ENCODE assay signal across 32 cellular contexts in the genomic region with DNA sequence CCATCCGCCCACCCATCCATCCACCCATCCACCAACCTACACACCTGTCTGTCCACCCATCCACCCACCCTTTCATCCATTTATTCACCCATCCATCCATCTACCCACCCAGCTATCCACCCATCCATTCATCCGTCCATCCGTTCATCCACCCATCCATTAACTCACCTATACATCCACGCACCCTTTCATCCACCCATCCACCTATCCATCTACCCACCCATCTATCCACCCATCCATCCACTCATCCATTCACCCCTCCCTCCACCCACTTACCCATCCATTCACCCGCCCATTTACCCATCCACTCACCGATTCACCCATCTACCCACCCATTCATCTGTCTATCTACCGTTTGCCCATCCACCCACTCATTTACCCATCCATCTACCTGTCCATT. TPM values are rescaled to one million over a fixed set of nuclear protein-coding genes. Genes with fewer than 3 reads are reported as not detected.
"Had no signal": no experiment of that assay in that cellular context is flagged by ENCODE, and none has a peak within 500 bp of the region (broad histone marks: within the 10 kb centered on the region; RNA-seq: fewer than 3 reads in every experiment).

No MANE protein-coding gene starts in this region.

- H3K27ac ChIP-seq: brain microvascular endothelial cell, KMS-11, Peyer's patch, SJSA1 had no signal

- H3K36me3 Mint-ChIP-seq: activated naive CD4-positive, alpha-beta T cell treated with anti-CD3 and anti-CD28 coated beads, Interleukin-2, amount 10 ng/mL, durations not matched to agents 7 days and 5 days had no signal

- H3K27ac Mint-ChIP-seq: activated CD4-positive, alpha-beta memory T cell treated with anti-CD3 and anti-CD28 coated beads for 36 hours; activated naive CD4-positive, alpha-beta T cell treated with anti-CD3 and anti-CD28 coated beads, Interleukin-2, amount 10 ng/mL, durations not matched to agents 7 days and 5 days; activated naive CD8-positive, alpha-beta T cell treated with anti-CD3 and anti-CD28 coated beads for 36 hours; T-helper 1 cell treated with Interleukin-12 subunit alpha and Interleukin-12 subunit beta and Interleukin-4 antibody, amounts not matched to agents 30 μg/mL and 1 μg/mL, for 36 hours; T-helper 2 cell treated with Interferon-gamma antibody and Interleukin-4, amounts not matched to agents 5 μg/mL and 100 μg/mL, for 36 hours had no signal

- H3K9me3 Mint-ChIP-seq: activated CD4-positive, alpha-beta memory T cell treated with anti-CD3 and anti-CD28 coated beads for 36 hours; activated naive CD4-positive, alpha-beta T cell treated with anti-CD3 and anti-CD28 coated beads, Interleukin-2, amount 10 ng/mL, durations not matched to agents 7 days and 5 days; activated naive CD8-positive, alpha-beta T cell treated with anti-CD3 and anti-CD28 coated beads for 36 hours; activated T-cell treated with anti-CD3 and anti-CD28 coated beads, Interleukin-2, amount 50 U/mL, for 4 hours; T-helper 1 cell treated with Interleukin-12 subunit alpha and Interleukin-12 subunit beta and Interleukin-4 antibody, amounts not matched to agents 30 μg/mL and 1 μg/mL, for 36 hours; T-helper 2 cell treated with Interferon-gamma antibody and Interleukin-4, amounts not matched to agents 5 μg/mL and 100 μg/mL, for 36 hours had no signal

- H3K9me3 ChIP-seq: Peyer's patch, SJSA1, SK-N-SH had no signal

- FAIRE-seq: TTC549 had no signal

- H3K27me3 Mint-ChIP-seq: activated CD4-positive, alpha-beta memory T cell treated with anti-CD3 and anti-CD28 coated beads for 36 hours; activated naive CD4-positive, alpha-beta T cell treated with anti-CD3 and anti-CD28 coated beads, Interleukin-2, amount 10 ng/mL, durations not matched to agents 7 days and 5 days; activated naive CD8-positive, alpha-beta T cell treated with anti-CD3 and anti-CD28 coated beads for 36 hours had no signal

- DNase-seq: activated CD4-positive, alpha-beta memory T cell treated with anti-CD3 and anti-CD28 coated beads for 36 hours; activated CD4-positive, alpha-beta T cell treated with anti-CD3 and anti-CD28 coated beads, Interleukin-2, amount 50 U/mL, for 1 hour; activated CD8-positive, alpha-beta memory T cell treated with anti-CD3 and anti-CD28 coated beads, Interleukin-2, amount 50 U/mL, for 4 hours; activated effector memory CD4-positive, alpha-beta T cell treated with Interleukin-2 at 50 U/mL for 16 hours; activated naive CD4-positive, alpha-beta T cell treated with anti-CD3 and anti-CD28 coated beads, Interleukin-2, amount 10 ng/mL, durations not matched to agents 7 days and 5 days; activated naive CD8-positive, alpha-beta T cell treated with anti-CD3 and anti-CD28 coated beads for 36 hours; activated T-cell treated with anti-CD3 and anti-CD28 coated beads for 4 hours; activated T-cell treated with anti-CD3 and anti-CD28 coated beads, Interleukin-2, amount 50 U/mL, for 4 hours; amniotic stem cell; aorta; brain microvascular endothelial cell; central memory CD4-positive, alpha-beta T cell; NCI-H1092 treated with DMSO at 0.1 percent for 48 hours; NCI-H1417; NCI-H146; NCI-H187; NCI-H2029 treated with DMSO at 0.1 percent for 48 hours; NCI-H2107; NCI-H510A; NCI-H526; NCI-H748 treated with DMSO at 0.1 percent for 48 hours; NK-92 treated with Interleukin-12 subunit alpha and Interleukin-12 subunit beta, amount 100 ng/mL, for 24 hours; PC-3; Peyer's patch; RPMI8226; SHP77 treated with DMSO at 0.1 percent for 48 hours; SK-N-SH had no signal

- ATAC-seq: activated T-cell treated with anti-CD3 and anti-CD28 coated beads, Interleukin-2, amount 50 U/mL, for 4 hours; PC-3 had no signal

- H3K4me3 ChIP-seq: Peyer's patch, SJSA1 had no signal

- H3K36me3 ChIP-seq: brain microvascular endothelial cell, Peyer's patch, SJSA1 had no signal

- H3K4me2 ChIP-seq: KMS-11, SK-N-SH had no signal

- H3K27me3 ChIP-seq: brain microvascular endothelial cell, Peyer's patch, SJSA1 had no signal

- H3K4me3 Mint-ChIP-seq: activated CD4-positive, alpha-beta memory T cell treated with anti-CD3 and anti-CD28 coated beads for 36 hours; activated naive CD4-positive, alpha-beta T cell treated with anti-CD3 and anti-CD28 coated beads, Interleukin-2, amount 10 ng/mL, durations not matched to agents 7 days and 5 days; activated naive CD8-positive, alpha-beta T cell treated with anti-CD3 and anti-CD28 coated beads for 36 hours; activated T-cell treated with anti-CD3 and anti-CD28 coated beads, Interleukin-2, amount 50 U/mL, for 4 hours; T-helper 1 cell treated with Interleukin-12 subunit alpha and Interleukin-12 subunit beta and Interleukin-4 antibody, amounts not matched to agents 30 μg/mL and 1 μg/mL, for 36 hours; T-helper 2 cell treated with Interferon-gamma antibody and Interleukin-4, amounts not matched to agents 5 μg/mL and 100 μg/mL, for 36 hours had no signal

- H3K9ac ChIP-seq: KMS-11, SK-N-SH had no signal

- H3K4me1 Mint-ChIP-seq: activated naive CD4-positive, alpha-beta T cell treated with anti-CD3 and anti-CD28 coated beads, Interleukin-2, amount 10 ng/mL, durations not matched to agents 7 days and 5 days had no signal

RNA-seq across cellular contexts. Expression of gene TMEM59L, which starts 41.8 kb away (rescaled TPM):
- total RNA-seq: activated naive CD8-positive, alpha-beta T cell treated with anti-CD3 and anti-CD28 coated beads for 36 hours; activated T-cell treated with anti-CD3 and anti-CD28 coated beads, Interleukin-2, amount 50 U/mL, for 4 hours; SJSA1 had no signal

RNA-seq across cellular contexts. Expression of gene CRLF1, which starts 47.9 kb away (rescaled TPM):
- total RNA-seq: activated CD4-positive, alpha-beta memory T cell treated with anti-CD3 and anti-CD28 coated beads for 36 hours; activated naive CD8-positive, alpha-beta T cell treated with anti-CD3 and anti-CD28 coated beads for 36 hours had no signal
